ENCODE assay signal across 1 cellular context in genomic region chr3:182392182-182392917, GRCh38.
TF ChIP-seq lines count a peak whose summit lies in the region.

No MANE protein-coding gene starts in this region.

TF ChIP-seq in K562, 482 proteins besides CTCF, POLR2A, EP300 and RAD21 (continued from another document):
- TF ChIP-seq THAP7 (CRISPR knock-in tag; IDR thresholded peaks at IDR 0.05) (no peak), ZNF316 (IDR thresholded peaks at IDR 0.05) (no peak), ZNF384 (IDR thresholded peaks at IDR 0.05; ENCODE audit: low read depth, low read length) (no peak), HDAC2 (IDR thresholded peaks at IDR 0.05) (no peak), PYGO2 (tag; IDR thresholded peaks at IDR 0.05) (no peak), CCAR2 (IDR thresholded peaks at IDR 0.05; ENCODE audit: low read depth, low read length) (no peak)
